In genomic region chr13:101514695-101515275, GRCh38 we compare ENCODE assay signal across 8 cellular contexts.
DNase-seq lines count a peak whose midpoint lies in the region; ATAC-seq, FAIRE-seq and TF ChIP-seq lines count a peak whose summit lies in the region.

No MANE protein-coding gene starts in this region.

- CTCF ChIA-PET in activated CD4-positive, alpha-beta memory T cell treated with anti-CD3 and anti-CD28 coated beads for 36 hours (lab: Charles Lee) = interaction anchor here (0.6 to 1.8 kb wide), 7 partner anchors 9 to 1041 kb away, joined by 3 to 25 read pairs (median 3); no protein-coding TSS in a partner anchor

- no peaks in the 10 kb centered on the region for H3K9me2 ChIP-seq in MM.1S (replicated peaks; ENCODE audit: insufficient read depth, low read length)

- no peaks in the 10 kb centered on the region for H3F3A ChIP-seq in MM.1S (ENCODE audit: insufficient read depth, low read length)
- no peaks in the 10 kb centered on the region for H3F3A ChIP-seq in neural progenitor cell (ENCODE audit: low read depth)

- H3K9me3 ChIP-seq in MM.1S (replicated peaks; ENCODE audit: insufficient read depth, low read length) (no peaks in the 10 kb centered on the region), SJCRH30 (replicated peaks) (no peaks in the 10 kb centered on the region), esophagus squamous epithelium (no peaks in the 10 kb centered on the region), neural progenitor cell (ENCODE audit: low read depth) (no peaks in the 10 kb centered on the region)

- no peak overlapping the region for H2AFZ ChIP-seq in MM.1S (ENCODE audit: low read length)
- H2AFZ ChIP-seq in neural progenitor cell (replicated peaks) = no peak overlapping the region

- no peaks in the 10 kb centered on the region for H3K4me1 Mint-ChIP-seq in neural progenitor cell
- peaks cover 12% of the 10 kb centered on the region for H3K4me1 Mint-ChIP-seq in activated CD4-positive, alpha-beta memory T cell treated with anti-CD3 and anti-CD28 coated beads for 36 hours (ENCODE audit: low read depth)

- H3K4me2 ChIP-seq in MM.1S (ENCODE audit: low read depth, low read length) (no peak overlapping the region), neural progenitor cell (no peak overlapping the region)

- POLR2A ChIA-PET in activated CD4-positive, alpha-beta memory T cell treated with anti-CD3 and anti-CD28 coated beads for 36 hours (lab: Charles Lee) = no interaction called here

- TF ChIP-seq POLR2A in esophagus squamous epithelium (IDR thresholded peaks at IDR 0.05) (no peak), GM12891 (IDR thresholded peaks at IDR 0.05; ENCODE audit: low read depth, low read length) (no peak)

- H3K27me3 ChIP-seq in MM.1S (replicated peaks; ENCODE audit: insufficient read depth, low read length) (no peaks in the 10 kb centered on the region), SJCRH30 (no peaks in the 10 kb centered on the region), esophagus squamous epithelium (no peaks in the 10 kb centered on the region), neural progenitor cell (no peaks in the 10 kb centered on the region)

- no peaks in the 10 kb centered on the region for H3K27me3 Mint-ChIP-seq in neural progenitor cell (ENCODE audit: insufficient read depth, low read depth)
- peaks cover 2% of the 10 kb centered on the region for H3K27me3 Mint-ChIP-seq in activated CD4-positive, alpha-beta memory T cell treated with anti-CD3 and anti-CD28 coated beads for 36 hours

- TF ChIP-seq CTCF in D721Med (IDR thresholded peaks at IDR 0.05; ENCODE audit: insufficient read depth, missing control alignments) (peak; percentile 68), MM.1S (IDR thresholded peaks at IDR 0.05; ENCODE audit: low read length) (peak; percentile 66), esophagus squamous epithelium (IDR thresholded peaks at IDR 0.05) (peak; percentile 47 to 62 (median 59)), neural progenitor cell (IDR thresholded peaks at IDR 0.05) (peak; percentile 73)

- H3K27ac ChIP-seq in MM.1S (ENCODE audit: low read length) (no peak overlapping the region), SJCRH30 (no peak overlapping the region), esophagus squamous epithelium (no peak overlapping the region), neural progenitor cell (no peak overlapping the region)

- peak; percentile 78 for ATAC-seq in GM21515 (IDR thresholded peaks at IDR 0.05; ENCODE audit: unreplicated experiment)

- no peaks in the 10 kb centered on the region for H3K36me3 ChIP-seq in MM.1S (replicated peaks; ENCODE audit: insufficient read depth, low read length)
- H3K36me3 ChIP-seq in SJCRH30 = no peaks in the 10 kb centered on the region
- H3K36me3 ChIP-seq in esophagus squamous epithelium = no peaks in the 10 kb centered on the region
- no peaks in the 10 kb centered on the region for H3K36me3 ChIP-seq in neural progenitor cell

- no peak overlapping the region for H3K9ac ChIP-seq in MM.1S (ENCODE audit: low read length)
- no peak overlapping the region for H3K9ac ChIP-seq in neural progenitor cell

- no peaks in the 10 kb centered on the region for H3K9me3 Mint-ChIP-seq in neural progenitor cell
- H3K9me3 Mint-ChIP-seq in activated CD4-positive, alpha-beta memory T cell treated with anti-CD3 and anti-CD28 coated beads for 36 hours = no peaks in the 10 kb centered on the region

- no peak for DNase-seq in D721Med (ENCODE audit: insufficient read length, low spot score)
- DNase-seq in MM.1S = peak; percentile 46
- DNase-seq in SJCRH30 = peak; percentile 24 to 72
- DNase-seq in esophagus squamous epithelium (lab: John Stamatoyannopoulos, UW) = no peak
- DNase-seq in neural progenitor cell (ENCODE audit: low spot score) = peak; percentile 62
- no peak for DNase-seq in GM12891 (ENCODE audit: insufficient read length, low spot score)
- no peak for DNase-seq in activated CD4-positive, alpha-beta memory T cell treated with anti-CD3 and anti-CD28 coated beads for 36 hours

- intact Hi-C loops in esophagus squamous epithelium (cut with DNase I) = no loop called here
- intact Hi-C loops in activated CD4-positive, alpha-beta memory T cell treated with anti-CD3 and anti-CD28 coated beads for 36 hours (cut with micrococcal nuclease) = loop anchor here (1.0 to 10.0 kb wide), 6 partner anchors 113 to 1040 kb away; no protein-coding TSS in a partner anchor

- H3K27ac Mint-ChIP-seq in neural progenitor cell = no peak overlapping the region
- H3K27ac Mint-ChIP-seq in activated CD4-positive, alpha-beta memory T cell treated with anti-CD3 and anti-CD28 coated beads for 36 hours = no peak overlapping the region

- FAIRE-seq in D721Med (lab: Jason Lieb, UNC) (no peak), GM12891 (lab: Jason Lieb, UNC) (no peak)

- H3K4me1 ChIP-seq in MM.1S (ENCODE audit: low read length) = no peaks in the 10 kb centered on the region
- no peaks in the 10 kb centered on the region for H3K4me1 ChIP-seq in SJCRH30
- H3K4me1 ChIP-seq in esophagus squamous epithelium = no peaks in the 10 kb centered on the region
- H3K4me1 ChIP-seq in neural progenitor cell = no peaks in the 10 kb centered on the region

- H4K20me1 ChIP-seq in MM.1S (ENCODE audit: insufficient read depth, low read length) (no peaks in the 10 kb centered on the region), neural progenitor cell (ENCODE audit: low read depth) (no peaks in the 10 kb centered on the region)

- H3K36me3 Mint-ChIP-seq in neural progenitor cell = no peaks in the 10 kb centered on the region
- H3K36me3 Mint-ChIP-seq in activated CD4-positive, alpha-beta memory T cell treated with anti-CD3 and anti-CD28 coated beads for 36 hours = no peaks in the 10 kb centered on the region

- no peak overlapping the region for H3K4me3 Mint-ChIP-seq in neural progenitor cell
- no peak overlapping the region for H3K4me3 Mint-ChIP-seq in activated CD4-positive, alpha-beta memory T cell treated with anti-CD3 and anti-CD28 coated beads for 36 hours

- H3K79me2 ChIP-seq in MM.1S (ENCODE audit: low read length) (no peaks in the 10 kb centered on the region), neural progenitor cell (ENCODE audit: low read depth) (no peaks in the 10 kb centered on the region)

- H3K4me3 ChIP-seq in MM.1S (ENCODE audit: low read length) (no peak overlapping the region), SJCRH30 (no peak overlapping the region), esophagus squamous epithelium (no peak overlapping the region), neural progenitor cell (no peak overlapping the region)

TF ChIP-seq in GM12891, 5 proteins besides CTCF, POLR2A, EP300 and RAD21:
- TF ChIP-seq SPI1 (IDR thresholded peaks at IDR 0.05; ENCODE audit: low read depth, low read length) (no peak), TAF1 (IDR thresholded peaks at IDR 0.05; ENCODE audit: low read depth, low read length) (no peak), POLR2AphosphoS5 (IDR thresholded peaks at IDR 0.05; ENCODE audit: low read depth, low read length) (no peak), POU2F2 (IDR thresholded peaks at IDR 0.05; ENCODE audit: low read depth, low read length) (no peak), PAX5 (IDR thresholded peaks at IDR 0.05; ENCODE audit: insufficient read depth, low read length, severe bottlenecking) (no peak)

Comparison
In these comparisons a context has a peak if more than half of its experiments do, and no peak if none do; other contexts are left out.
1. DNase-seq: peak in MM.1S (single experiment), SJCRH30 (2 of 2) and neural progenitor cell (single experiment); none in D721Med (single experiment), esophagus squamous epithelium (single experiment), GM12891 (single experiment) and activated CD4-positive, alpha-beta memory T cell treated with anti-CD3 and anti-CD28 coated beads for 36 hours (single experiment).
2. Peak in every context shown above with its lines, with median percentiles within 50 percentile points of each other: CTCF ChIP-seq.